In genomic region chr15:63501256-63502089, GRCh38 we compare ENCODE assay signal across 8 cellular contexts. TPM values are rescaled to one million over a fixed set of nuclear protein-coding genes. Genes with fewer than 3 reads are reported as not detected.
DNase-seq lines count a peak whose midpoint lies in the region; ATAC-seq, FAIRE-seq and TF ChIP-seq lines count a peak whose summit lies in the region.

No MANE protein-coding gene starts in this region.

- peak overlapping the region; percentile 100 for H3K4me2 ChIP-seq in PC-9

- H3F3A ChIP-seq in PC-9 (ENCODE audit: insufficient read depth, low read depth): peaks cover 52% of the 10 kb centered on the region

- CTCF ChIA-PET in PC-9 (lab: Charles Lee): interaction anchor here (0.6 kb wide), 1 partner anchor 1282 kb away, joined by 18 read pairs; no protein-coding TSS in a partner anchor

- H3K27me3 ChIP-seq in PC-9 (ENCODE audit: insufficient read depth, low read depth): no peaks in the 10 kb centered on the region
- H3K27me3 ChIP-seq in HAP-1 (ENCODE audit: low read depth): peaks cover 19% of the 10 kb centered on the region

- H3K36me3 ChIP-seq in PC-9 (ENCODE audit: low read depth): no peaks in the 10 kb centered on the region
- H3K36me3 ChIP-seq in kidney (ENCODE audit: control insufficient read depth in 1 of 2, insufficient read depth in 2 of 2, low read length in 2 of 2): no peaks in the 10 kb centered on the region
- no peaks in the 10 kb centered on the region for H3K36me3 ChIP-seq in HAP-1 (replicated peaks)

- H3K79me2 ChIP-seq in PC-9 (ENCODE audit: low read depth): peaks cover 20% of the 10 kb centered on the region

- peaks cover 53% of the 10 kb centered on the region for H3K4me1 Mint-ChIP-seq in stimulated activated effector memory CD8-positive, alpha-beta T cell treated with anti-CD3 and anti-CD28 coated beads, Interleukin-12 subunit alpha, Interleukin-12 subunit beta, amount 100 ng/mL, for 72 hours

- H3K9me3 ChIP-seq in PC-9 (ENCODE audit: insufficient read depth, low read depth) (no peaks in the 10 kb centered on the region), kidney (ENCODE audit: control insufficient read depth in 1 of 2, low read length in 2 of 2) (no peaks in the 10 kb centered on the region), HAP-1 (no peaks in the 10 kb centered on the region)

- peak overlapping the region; percentile 87 for H3K4me3 Mint-ChIP-seq in stimulated activated effector memory CD8-positive, alpha-beta T cell treated with anti-CD3 and anti-CD28 coated beads, Interleukin-12 subunit alpha, Interleukin-12 subunit beta, amount 100 ng/mL, for 72 hours

- intact Hi-C loops in PC-9 (cut with micrococcal nuclease; ENCODE audit: unreplicated experiment): loop anchor here (5.0 kb wide), 3 partner anchors 34 to 591 kb away; partner anchors contain the start of gene CIAO2A
- intact Hi-C loops in kidney (cut with DNase I): no loop called here

- H3K9ac ChIP-seq in kidney (ENCODE audit: low read length in 2 of 2): peak overlapping the region in 1 of 2 donors; percentile 98

- peak; percentile 63 for DNase-seq in G401 (ENCODE audit: low spot score)
- peak; percentile 55 to 57 for DNase-seq in PC-9
- peak; percentile 95 to 98 for DNase-seq in cardiac fibroblast (ENCODE audit: low read depth in 2 of 2)
- DNase-seq in kidney: peak; percentile 94
- peak in 1 of 2 donors; percentile 53 for DNase-seq in stimulated activated effector memory CD8-positive, alpha-beta T cell treated with anti-CD3 and anti-CD28 coated beads, Interleukin-12 subunit alpha, Interleukin-12 subunit beta, amount 100 ng/mL, for 72 hours (ENCODE audit: low spot score in 2 of 2)
- DNase-seq in HAP-1 (ENCODE audit: low spot score in 2 of 2): no peak
- no peak for DNase-seq in NCI-H524 treated with DMSO at 0.1 percent for 48 hours (lab: John Stamatoyannopoulos, UW)
- no peak for DNase-seq in NCI-H1930 (lab: John Stamatoyannopoulos, UW)

- peaks cover 31% of the 10 kb centered on the region for H3K36me3 Mint-ChIP-seq in stimulated activated effector memory CD8-positive, alpha-beta T cell treated with anti-CD3 and anti-CD28 coated beads, Interleukin-12 subunit alpha, Interleukin-12 subunit beta, amount 100 ng/mL, for 72 hours

- POLR2A ChIA-PET in PC-9 (lab: Charles Lee; ENCODE audit: unreplicated experiment): interaction anchor here (0.7 kb wide), 1 partner anchor 344 kb away, joined by 4 read pairs; no protein-coding TSS in a partner anchor

- 0 out of 2 replicates have a peak overlapping the region, but pooled peaks have one; percentile 19 for H2AFZ ChIP-seq in PC-9

- TF ChIP-seq CTCF in PC-9 (conservative IDR thresholded peaks at IDR 0.05): no peak
- no peak for TF ChIP-seq CTCF in cardiac fibroblast (IDR thresholded peaks at IDR 0.05; ENCODE audit: low read depth, low read length)
- no peak for TF ChIP-seq CTCF in kidney (IDR thresholded peaks at IDR 0.05; ENCODE audit: borderline replicate concordance, extremely low read depth, insufficient read depth)

- FAIRE-seq in kidney (lab: Jason Lieb, UNC): no peak

- H4K20me1 ChIP-seq in PC-9 (ENCODE audit: insufficient read depth): peaks cover 8% of the 10 kb centered on the region

- peaks cover 48% of the 10 kb centered on the region for H3K4me1 ChIP-seq in PC-9 (replicated peaks; ENCODE audit: insufficient read depth)
- H3K4me1 ChIP-seq in kidney (ENCODE audit: control insufficient read depth in 1 of 2, insufficient read depth in 1 of 2, low read depth in 1 of 2, low read length in 2 of 2): peaks cover 26 to 35% of the 10 kb centered on the region in 2 donors
- H3K4me1 ChIP-seq in HAP-1: peaks cover 16% of the 10 kb centered on the region

- H3K9me3 Mint-ChIP-seq in stimulated activated effector memory CD8-positive, alpha-beta T cell treated with anti-CD3 and anti-CD28 coated beads, Interleukin-12 subunit alpha, Interleukin-12 subunit beta, amount 100 ng/mL, for 72 hours: no peaks in the 10 kb centered on the region

- H3K4me3 ChIP-seq in PC-9 (peak overlapping the region; percentile 48; the same call in 1 of the 2 replicates), cardiac fibroblast (replicated peaks in 1 of 2; ENCODE audit: low read depth in 2 of 2, low read length in 2 of 2) (peak overlapping the region; percentile 5 to 37), kidney (ENCODE audit: low read length in 2 of 2) (peak overlapping the region; percentile 16 to 53), HAP-1 (no peak overlapping the region)

- H3K27ac ChIP-seq in PC-9 (peak overlapping the region; percentile 97), kidney (ENCODE audit: low read depth in 2 of 2, low read length in 2 of 2) (peak overlapping the region; percentile 97 to 99)

- ATAC-seq in stimulated activated effector memory CD8-positive, alpha-beta T cell treated with anti-CD3 and anti-CD28 coated beads, Interleukin-12 subunit alpha, Interleukin-12 subunit beta, amount 100 ng/mL, for 72 hours: no peak

- H3K27ac Mint-ChIP-seq in stimulated activated effector memory CD8-positive, alpha-beta T cell treated with anti-CD3 and anti-CD28 coated beads, Interleukin-12 subunit alpha, Interleukin-12 subunit beta, amount 100 ng/mL, for 72 hours: peak overlapping the region; percentile 100

- H3K9me2 ChIP-seq in PC-9 (ENCODE audit: insufficient read depth): no peaks in the 10 kb centered on the region

- in situ Hi-C loops in G401 (cut with HindIII; ENCODE audit: low sequenced_read_pairs): no loop called here
- in situ Hi-C loops in HAP-1 (cut with MboI; ENCODE audit: low sequenced_read_pairs): no loop called here

- BruUV-seq in PC-9 (replicated peaks; lab: Mats Ljungman, UMichigan): no TSS peak

RNA-seq across cellular contexts. Expression of gene USP3, which starts 2.9 kb away (rescaled TPM):
- total RNA-seq in G401 (2014; rRNA removed; shearing (Covaris generic)): 27.3 and 28.5 TPM in 2 replicates
- total RNA-seq in PC-9 (2021) (57.5 and 59.7 TPM in 2 replicates), kidney (72.5 TPM)
- 25.2 TPM for polyA plus RNA-seq in kidney (ENCODE audit: insufficient read depth, low read depth, low replicate concordance)

Comparison
In these comparisons a context has a peak if more than half of its experiments do, and no peak if none do; other contexts are left out.
1. DNase-seq: peak in G401 (single experiment), PC-9 (2 of 2), cardiac fibroblast (2 of 2) and kidney (single experiment); none in HAP-1 (0 of 2), NCI-H524 treated with DMSO at 0.1 percent for 48 hours (single experiment) and NCI-H1930 (0 of 2).